Comparison of ENCODE assay signal across 2 cellular contexts in the genomic region with DNA sequence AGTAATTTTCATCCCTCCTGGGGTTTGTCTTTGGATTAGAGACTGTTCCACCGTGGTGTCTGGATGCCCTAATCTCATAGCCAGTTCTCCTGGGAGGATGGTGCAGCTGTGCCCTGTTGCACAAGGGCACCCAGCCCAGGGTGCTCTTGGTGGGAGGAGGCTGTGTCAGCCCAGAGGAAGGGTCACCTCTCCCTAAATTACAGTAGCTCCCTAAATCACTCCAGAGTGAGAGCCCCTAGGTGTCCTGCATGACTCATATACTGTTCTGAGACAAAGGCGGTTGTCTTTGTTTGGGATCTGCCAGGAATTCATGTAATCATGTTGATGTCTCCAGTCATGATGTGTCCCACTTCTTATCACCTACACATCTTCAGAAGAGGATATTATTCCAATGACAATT.
TF ChIP-seq lines count a peak whose summit lies in the region.

No MANE protein-coding gene starts in this region.

TF ChIP-seq in A549, 52 proteins besides CTCF, POLR2A, EP300 and RAD21 (continued from another document):
- TF ChIP-seq GATA3 (IDR thresholded peaks at IDR 0.05; ENCODE audit: borderline replicate concordance) = peak; percentile 49
- TF ChIP-seq FOSL2 (IDR thresholded peaks at IDR 0.05) = peak; percentile 55; the same call in 1 of the 2 replicates
- peak; percentile 70 for TF ChIP-seq FOSL2 (CRISPR knock-in tag; IDR thresholded peaks at IDR 0.05)
- TF ChIP-seq NFE2L2 (conservative IDR thresholded peaks at IDR 0.05; ENCODE audit: low read length) = no peak
TF ChIP-seq in A549: peak in this region for 4.

TF ChIP-seq in IMR-90, 13 proteins besides CTCF, POLR2A, EP300 and RAD21 (continued from another document):
- no peak for TF ChIP-seq MAZ (IDR thresholded peaks at IDR 0.05; ENCODE audit: borderline replicate concordance, low read depth, low read length)
- TF ChIP-seq, protein P1, sequence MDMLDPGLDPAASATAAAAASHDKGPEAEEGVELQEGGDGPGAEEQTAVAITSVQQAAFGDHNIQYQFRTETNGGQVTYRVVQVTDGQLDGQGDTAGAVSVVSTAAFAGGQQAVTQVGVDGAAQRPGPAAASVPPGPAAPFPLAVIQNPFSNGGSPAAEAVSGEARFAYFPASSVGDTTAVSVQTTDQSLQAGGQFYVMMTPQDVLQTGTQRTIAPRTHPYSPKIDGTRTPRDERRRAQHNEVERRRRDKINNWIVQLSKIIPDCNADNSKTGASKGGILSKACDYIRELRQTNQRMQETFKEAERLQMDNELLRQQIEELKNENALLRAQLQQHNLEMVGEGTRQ (IDR thresholded peaks at IDR 0.05; ENCODE audit: low read depth, low read length) = no peak
- TF ChIP-seq, protein P2, sequence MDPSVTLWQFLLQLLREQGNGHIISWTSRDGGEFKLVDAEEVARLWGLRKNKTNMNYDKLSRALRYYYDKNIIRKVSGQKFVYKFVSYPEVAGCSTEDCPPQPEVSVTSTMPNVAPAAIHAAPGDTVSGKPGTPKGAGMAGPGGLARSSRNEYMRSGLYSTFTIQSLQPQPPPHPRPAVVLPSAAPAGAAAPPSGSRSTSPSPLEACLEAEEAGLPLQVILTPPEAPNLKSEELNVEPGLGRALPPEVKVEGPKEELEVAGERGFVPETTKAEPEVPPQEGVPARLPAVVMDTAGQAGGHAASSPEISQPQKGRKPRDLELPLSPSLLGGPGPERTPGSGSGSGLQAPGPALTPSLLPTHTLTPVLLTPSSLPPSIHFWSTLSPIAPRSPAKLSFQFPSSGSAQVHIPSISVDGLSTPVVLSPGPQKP (IDR thresholded peaks at IDR 0.05; ENCODE audit: borderline replicate concordance, low read depth, low read length) = no peak
- no peak for TF ChIP-seq MAFK (IDR thresholded peaks at IDR 0.05; ENCODE audit: low read depth, low read length)
- no peak for TF ChIP-seq MXI1 (IDR thresholded peaks at IDR 0.05; ENCODE audit: borderline replicate concordance, low read depth, low read length)
- no peak for TF ChIP-seq SMC3 (IDR thresholded peaks at IDR 0.05; ENCODE audit: low read depth, low read length)
- TF ChIP-seq FOS (IDR thresholded peaks at IDR 0.05; ENCODE audit: low read depth, low read length) = no peak
- no peak for TF ChIP-seq BHLHE40 (IDR thresholded peaks at IDR 0.05; ENCODE audit: low read depth, low read length)
- TF ChIP-seq CHD1 (IDR thresholded peaks at IDR 0.05; ENCODE audit: low read depth, low read length) = no peak
